ENCODE assay signal across 19 cellular contexts in the genomic region with DNA sequence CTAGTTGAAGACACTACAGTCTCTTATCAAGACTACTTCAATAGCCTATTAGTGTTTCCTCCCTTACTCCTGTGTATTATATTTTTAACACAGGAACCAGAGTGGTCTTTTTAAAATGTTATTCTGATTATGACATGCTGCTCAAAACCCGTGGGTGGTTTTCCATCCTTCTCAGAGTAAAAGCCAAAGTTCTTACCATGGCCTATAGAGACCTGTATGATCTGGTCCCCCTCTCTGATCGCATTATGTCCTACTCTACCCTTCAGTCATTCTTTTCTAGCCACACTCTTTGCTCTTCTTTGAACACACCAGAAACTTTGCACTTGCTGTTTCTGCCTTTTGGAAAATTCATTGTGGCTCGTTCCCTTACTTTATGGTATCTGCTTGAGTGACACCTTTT.
"Had no signal": no experiment of that assay in that cellular context is flagged by ENCODE, and none has a peak within 500 bp of the region (broad histone marks: within the 10 kb centered on the region; RNA-seq: fewer than 3 reads in every experiment).

No MANE protein-coding gene starts in this region.

- H3K27me3 Mint-ChIP-seq: memory B cell had no signal

- H3K4me1 ChIP-seq: psoas muscle, upper lobe of right lung, uterus had no signal

- H3K4me1 Mint-ChIP-seq: memory B cell had no signal

- H3K36me3 ChIP-seq: ovary, sigmoid colon, thoracic aorta, transverse colon, upper lobe of right lung, uterus had no signal

- H3K27me3 ChIP-seq: ovary, sigmoid colon, transverse colon, upper lobe of right lung, uterus had no signal

- H3K9me3 Mint-ChIP-seq: memory B cell, natural killer cell had no signal

- H3K4me3 ChIP-seq: lung, ovary, psoas muscle, sigmoid colon, thoracic aorta, transverse colon, upper lobe of right lung, uterus had no signal

- H3K9me3 ChIP-seq: ovary, psoas muscle, sigmoid colon, thoracic aorta, transverse colon, upper lobe of right lung, uterus had no signal

- ATAC-seq: left ventricle myocardium superior, natural killer cell, psoas muscle, right cardiac atrium, upper lobe of right lung had no signal

- DNase-seq: cortex of kidney; hypothalamus; left ventricle myocardium superior; natural killer cell; occipital lobe; ovary; posterior cingulate gyrus; psoas muscle; right cardiac atrium; sigmoid colon; stimulated activated naive CD4-positive, alpha-beta T cell treated with Interleukin-2 at 50 U/mL for 16 hours; transverse colon; upper lobe of right lung; uterus had no signal

- FAIRE-seq: frontal cortex, keratinocyte had no signal

- H3K4me3 Mint-ChIP-seq: memory B cell, natural killer cell had no signal

- H3K36me3 Mint-ChIP-seq: natural killer cell had no signal

- H3K27ac Mint-ChIP-seq: memory B cell, natural killer cell had no signal
